Comparison of ENCODE assay signal across 10 cellular contexts in the genomic region with DNA sequence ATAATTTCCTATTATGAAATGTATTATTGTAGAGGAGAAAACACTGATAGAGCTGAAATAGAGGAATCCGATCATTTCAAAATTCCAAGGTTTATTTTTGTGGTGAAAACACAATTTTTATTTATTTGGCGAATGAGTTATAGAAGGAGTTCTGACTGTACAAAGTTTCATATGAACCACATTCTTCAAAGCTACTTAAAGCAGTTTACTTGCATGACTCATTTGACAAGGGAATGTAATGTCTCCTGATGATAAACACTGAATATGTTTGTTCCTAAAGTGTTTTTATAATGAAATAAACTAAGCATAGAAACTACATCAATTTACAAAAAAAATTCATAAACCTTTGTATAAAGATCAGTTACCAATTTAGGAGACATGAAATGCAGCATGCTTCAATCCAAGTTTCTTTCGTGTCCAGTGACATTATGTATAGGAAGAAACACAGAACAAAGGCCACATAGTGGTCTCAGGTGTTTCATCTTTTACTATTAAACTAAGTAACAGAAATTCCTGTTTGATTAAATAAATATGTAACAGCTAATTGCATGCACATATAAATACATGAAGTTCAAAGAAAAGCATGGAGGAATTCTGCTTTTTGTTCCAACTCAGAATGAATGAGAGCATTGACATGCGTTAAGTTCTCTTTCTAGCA. TPM values are rescaled to one million over a fixed set of nuclear protein-coding genes. Genes with fewer than 3 reads are reported as not detected.
A peak's percentile ranks its signal among the peaks of the same experiment; 100 is the strongest.
DNase-seq lines count a peak whose midpoint lies in the region; ATAC-seq and TF ChIP-seq lines count a peak whose summit lies in the region.
"Had no signal": no experiment of that assay in that cellular context is flagged by ENCODE, and none has a peak within 500 bp of the region (broad histone marks: within the 10 kb centered on the region; RNA-seq: fewer than 3 reads in every experiment).

No MANE protein-coding gene starts in this region.

- in situ Hi-C loops in ACHN (cut with HindIII; ENCODE audit: low pct_ligation_motif_present, low pct_unique_long_range_greater_than_20kb, low sequenced_read_pairs): loop anchor here (10.0 kb wide), 1 partner anchor 288 kb away; no protein-coding TSS in a partner anchor

- H3K27ac Mint-ChIP-seq in T-helper 1 cell treated with Interleukin-12 subunit alpha and Interleukin-12 subunit beta and Interleukin-4 antibody, amounts not matched to agents 30 μg/mL and 1 μg/mL, for 36 hours: peak overlapping the region; percentile 81

- peaks cover 36% of the 10 kb centered on the region for H3K4me1 ChIP-seq in foreskin keratinocyte

- H3K27me3 Mint-ChIP-seq in T-helper 1 cell treated with Interleukin-12 subunit alpha and Interleukin-12 subunit beta and Interleukin-4 antibody, amounts not matched to agents 30 μg/mL and 1 μg/mL, for 36 hours (ENCODE audit: low read depth): no peaks in the 10 kb centered on the region

- no peaks in the 10 kb centered on the region for H3K27me3 ChIP-seq in foreskin keratinocyte

- TF ChIP-seq CTCF in foreskin keratinocyte (conservative IDR thresholded peaks at IDR 0.05): no peak

- H3K9me3 Mint-ChIP-seq in T-helper 1 cell treated with Interleukin-12 subunit alpha and Interleukin-12 subunit beta and Interleukin-4 antibody, amounts not matched to agents 30 μg/mL and 1 μg/mL, for 36 hours: no peaks in the 10 kb centered on the region

- peak; percentile 46 for DNase-seq in ACHN
- peak; percentile 82 for DNase-seq in HCEC 1CT
- DNase-seq in foreskin keratinocyte: peak; percentile 20 to 57
- DNase-seq in NCI-H1417 treated with DMSO at 0.1 percent for 48 hours (lab: John Stamatoyannopoulos, UW): no peak
- DNase-seq in anterior cingulate cortex (lab: John Stamatoyannopoulos, UW): no peak
- DNase-seq in KG1 (lab: John Stamatoyannopoulos, UW): no peak
- DNase-seq: head of caudate nucleus; stimulated activated CD4-positive, alpha-beta T cell treated with anti-CD3 and anti-CD28 coated beads, Interleukin-4, amount 100 ng/mL, for 4 hours had no signal

- peak; percentile 84 for ATAC-seq in foreskin keratinocyte
- no peak for ATAC-seq in HG03108 (IDR thresholded peaks at IDR 0.05; ENCODE audit: unreplicated experiment)

- H3K36me3 Mint-ChIP-seq in T-helper 1 cell treated with Interleukin-12 subunit alpha and Interleukin-12 subunit beta and Interleukin-4 antibody, amounts not matched to agents 30 μg/mL and 1 μg/mL, for 36 hours (ENCODE audit: low read depth): peaks cover 10% of the 10 kb centered on the region

- peaks cover 34% of the 10 kb centered on the region for H3K4me1 Mint-ChIP-seq in T-helper 1 cell treated with Interleukin-12 subunit alpha and Interleukin-12 subunit beta and Interleukin-4 antibody, amounts not matched to agents 30 μg/mL and 1 μg/mL, for 36 hours (ENCODE audit: low read depth)

- H3K27ac ChIP-seq in foreskin keratinocyte: no peak overlapping the region

- H3K4me3 Mint-ChIP-seq in T-helper 1 cell treated with Interleukin-12 subunit alpha and Interleukin-12 subunit beta and Interleukin-4 antibody, amounts not matched to agents 30 μg/mL and 1 μg/mL, for 36 hours: peak overlapping the region; percentile 86

RNA-seq across cellular contexts. Expression of a gene that starts 2.4 kb away (rescaled TPM):
- total RNA-seq in foreskin keratinocyte: 12.8 and 14.2 TPM in 2 replicates
- 5.1 and 5.6 TPM in 2 replicates for polyA plus RNA-seq in foreskin keratinocyte

Comparison
In these comparisons a context has a peak if more than half of its experiments do, and no peak if none do; other contexts are left out.
1. DNase-seq: peak in ACHN (single experiment), HCEC 1CT (single experiment) and foreskin keratinocyte (2 of 2); none in NCI-H1417 treated with DMSO at 0.1 percent for 48 hours (single experiment), anterior cingulate cortex (0 of 58) and KG1 (single experiment).